In genomic region chr7:140676303-140676702, GRCh38 we compare ENCODE assay signal across 10 cellular contexts. TPM values are rescaled to one million over a fixed set of nuclear protein-coding genes. Genes with fewer than 3 reads are reported as not detected.
DNase-seq lines count a peak whose midpoint lies in the region; ATAC-seq lines count a peak whose summit lies in the region.
"Had no signal": no experiment of that assay in that cellular context is flagged by ENCODE, and none has a peak within 500 bp of the region (broad histone marks: within the 10 kb centered on the region; RNA-seq: fewer than 3 reads in every experiment).

No MANE protein-coding gene starts in this region.

- H3K36me3 Mint-ChIP-seq in activated CD4-positive, alpha-beta T cell treated with anti-CD3 and anti-CD28 coated beads, Interleukin-2, amount 10 ng/mL, durations not matched to agents 7 days and 5 days (ENCODE audit: low read depth), result peaks cover 29% of the 10 kb centered on the region

- CTCF ChIA-PET in activated CD4-positive, alpha-beta T cell treated with anti-CD3 and anti-CD28 coated beads, Interleukin-2, amount 10 ng/mL, durations not matched to agents 7 days and 5 days (lab: Charles Lee), result interaction anchor here (0.6 to 1.4 kb wide), 5 partner anchors 16 to 269 kb away, joined by 3 to 5 read pairs (median 4); partner anchors contain the start of gene NDUFB2

- ATAC-seq in GM19328 (IDR thresholded peaks at IDR 0.05; ENCODE audit: unreplicated experiment), result peak; percentile 46
- peak; percentile 48 for ATAC-seq in HG02943 (IDR thresholded peaks at IDR 0.05; ENCODE audit: low read depth, unreplicated experiment)
- ATAC-seq in left lobe of liver, result no peak

- H3K9me3 Mint-ChIP-seq in activated CD4-positive, alpha-beta T cell treated with anti-CD3 and anti-CD28 coated beads, Interleukin-2, amount 10 ng/mL, durations not matched to agents 7 days and 5 days, result no peaks in the 10 kb centered on the region
- H3K9me3 Mint-ChIP-seq: central memory CD8-positive, alpha-beta T cell had no signal

- H3K27me3 Mint-ChIP-seq in activated CD4-positive, alpha-beta T cell treated with anti-CD3 and anti-CD28 coated beads, Interleukin-2, amount 10 ng/mL, durations not matched to agents 7 days and 5 days, result no peaks in the 10 kb centered on the region
- H3K27me3 Mint-ChIP-seq: central memory CD8-positive, alpha-beta T cell had no signal

- no peak overlapping the region for H3K4me3 Mint-ChIP-seq in activated CD4-positive, alpha-beta T cell treated with anti-CD3 and anti-CD28 coated beads, Interleukin-2, amount 10 ng/mL, durations not matched to agents 7 days and 5 days
- H3K4me3 Mint-ChIP-seq: central memory CD8-positive, alpha-beta T cell had no signal

- POLR2A ChIA-PET in activated CD4-positive, alpha-beta T cell treated with anti-CD3 and anti-CD28 coated beads, Interleukin-2, amount 10 ng/mL, durations not matched to agents 7 days and 5 days (lab: Charles Lee), result no interaction called here

- H3K4me1 Mint-ChIP-seq in activated CD4-positive, alpha-beta T cell treated with anti-CD3 and anti-CD28 coated beads, Interleukin-2, amount 10 ng/mL, durations not matched to agents 7 days and 5 days, result peaks cover 39% of the 10 kb centered on the region

- DNase-seq in Ammon's horn (ENCODE audit: low spot score) (peak; percentile 50), NAMALWA (ENCODE audit: low spot score) (peak; percentile 90), left lobe of liver (ENCODE audit: low spot score) (no peak), NCI-H2227 treated with DMSO at 0.1 percent for 48 hours (lab: John Stamatoyannopoulos, UW) (no peak)
- no peak for DNase-seq in activated CD4-positive, alpha-beta T cell treated with anti-CD3 and anti-CD28 coated beads, Interleukin-2, amount 10 ng/mL, durations not matched to agents 7 days and 5 days
- DNase-seq in activated naive CD4-positive, alpha-beta T cell (lab: John Stamatoyannopoulos, UW), result no peak
- DNase-seq: KBM-7 had no signal

- H3K27ac Mint-ChIP-seq in activated CD4-positive, alpha-beta T cell treated with anti-CD3 and anti-CD28 coated beads, Interleukin-2, amount 10 ng/mL, durations not matched to agents 7 days and 5 days, result no peak overlapping the region

RNA-seq across cellular contexts. Expression of gene ADCK2, which starts 3.6 kb away (rescaled TPM):
- 10 to 100 TPM; 19.7 to 25.8 TPM for total RNA-seq in activated CD4-positive, alpha-beta T cell treated with anti-CD3 and anti-CD28 coated beads, Interleukin-2, amount 10 ng/mL, durations not matched to agents 7 days and 5 days
- total RNA-seq in left lobe of liver, result 11.7 TPM

RNA-seq across cellular contexts. Expression of gene NDUFB2, which starts 20.2 kb away (rescaled TPM):
- 100 to 1,000 TPM; 161 to 201 TPM for total RNA-seq in activated CD4-positive, alpha-beta T cell treated with anti-CD3 and anti-CD28 coated beads, Interleukin-2, amount 10 ng/mL, durations not matched to agents 7 days and 5 days
- 146 TPM for total RNA-seq in left lobe of liver

RNA-seq across cellular contexts. Expression of gene DENND2A, which starts 35.7 kb away (rescaled TPM):
- not detected for total RNA-seq in activated CD4-positive, alpha-beta T cell treated with anti-CD3 and anti-CD28 coated beads, Interleukin-2, amount 10 ng/mL, durations not matched to agents 7 days and 5 days
- total RNA-seq in left lobe of liver, result 2.5 TPM

Comparison
In these comparisons a context has a peak if more than half of its experiments do, and no peak if none do; other contexts are left out.
1. DNase-seq: peak in Ammon's horn (single experiment) and NAMALWA (single experiment); none in activated CD4-positive, alpha-beta T cell treated with anti-CD3 and anti-CD28 coated beads, Interleukin-2, amount 10 ng/mL, durations not matched to agents 7 days and 5 days (single experiment), left lobe of liver (single experiment), NCI-H2227 treated with DMSO at 0.1 percent for 48 hours (single experiment) and activated naive CD4-positive, alpha-beta T cell (0 of 4).